ENCODE assay signal across 9 cellular contexts in the genomic region with DNA sequence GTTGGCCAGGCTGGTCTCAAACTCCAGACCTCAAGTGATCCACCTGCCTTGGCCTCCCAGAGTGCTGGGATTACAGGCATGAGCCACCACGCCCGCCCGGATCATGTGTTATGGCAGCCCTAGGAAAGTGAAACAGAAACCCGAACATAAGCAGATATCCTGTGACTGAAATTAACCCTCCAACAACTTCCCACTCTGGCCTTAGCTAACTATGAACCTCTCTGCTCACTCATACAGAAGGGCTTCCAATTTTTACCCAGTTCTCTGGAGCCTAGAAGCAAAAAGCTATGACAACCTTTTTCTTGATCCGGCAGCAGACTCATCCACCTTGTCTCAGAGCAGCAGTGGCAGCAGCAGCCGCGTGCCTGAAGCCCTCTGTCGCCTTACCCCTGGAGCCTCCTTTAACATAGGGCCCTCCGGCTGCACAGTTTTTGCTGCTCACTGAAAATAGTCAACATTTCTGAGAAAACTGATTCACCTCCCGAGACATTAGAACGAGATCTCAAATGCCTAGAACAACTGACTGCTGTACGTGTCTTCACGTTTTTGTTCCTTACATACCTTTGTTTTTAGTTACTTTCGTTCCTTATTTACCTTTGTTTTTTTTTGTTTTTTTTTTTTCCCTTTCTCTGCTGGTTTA. TPM values are rescaled to one million over a fixed set of nuclear protein-coding genes. Genes with fewer than 3 reads are reported as not detected.
A peak's percentile ranks its signal among the peaks of the same experiment; 100 is the strongest.
DNase-seq lines count a peak whose midpoint lies in the region; ATAC-seq and TF ChIP-seq lines count a peak whose summit lies in the region.
"Had no signal": no experiment of that assay in that cellular context is flagged by ENCODE, and none has a peak within 500 bp of the region (broad histone marks: within the 10 kb centered on the region; RNA-seq: fewer than 3 reads in every experiment).

No MANE protein-coding gene starts in this region.

- no peaks in the 10 kb centered on the region for H3K9me3 ChIP-seq in sigmoid colon

- DNase-seq in activated CD4-positive, alpha-beta T cell treated with anti-CD3 and anti-CD28 coated beads for 4 hours: peak; percentile 22 to 58
- peak; percentile 38 for DNase-seq in glomerular visceral epithelial cell (ENCODE audit: extremely low spot score)
- peak in 2 of 3 experiments; percentile 12 to 21 for DNase-seq in stimulated activated CD4-positive, alpha-beta T cell treated with anti-CD3 and anti-CD28 coated beads, TNF-alpha, amount 100 ng/mL, for 4 hours (ENCODE audit: low read depth in 3 of 3)
- no peak for DNase-seq in NCI-H1436 (lab: John Stamatoyannopoulos, UW)
- no peak for DNase-seq in sigmoid colon
- DNase-seq in DMS114 treated with DMSO at 0.1 percent for 48 hours (lab: John Stamatoyannopoulos, UW; ENCODE audit: unreplicated experiment): no peak
- no peak for DNase-seq in omental fat pad (ENCODE audit: low spot score)
- DNase-seq: mesenchymal stem cell had no signal

- peak; percentile 69 for ATAC-seq in HG02610 (IDR thresholded peaks at IDR 0.05; ENCODE audit: unreplicated experiment)
- ATAC-seq in omental fat pad (ENCODE audit: low FRiP score): no peak

- no peaks in the 10 kb centered on the region for H3K4me1 ChIP-seq in sigmoid colon

- H3K4me3 ChIP-seq in sigmoid colon: no peak overlapping the region

- intact Hi-C loops in sigmoid colon (cut with DNase I): no loop called here

- H3K36me3 ChIP-seq in sigmoid colon: no peaks in the 10 kb centered on the region

- no peak for TF ChIP-seq CTCF in sigmoid colon (IDR thresholded peaks at IDR 0.05)
- TF ChIP-seq CTCF in omental fat pad (IDR thresholded peaks at IDR 0.05): no peak

- H3K27me3 ChIP-seq in sigmoid colon: no peaks in the 10 kb centered on the region

- 64 to 65% methylated on average over 14 of the region's 14 CpGs for WGBS in sigmoid colon, 2 donors

- no peak for TF ChIP-seq EP300 in sigmoid colon (IDR thresholded peaks at IDR 0.05)

- TF ChIP-seq POLR2A in sigmoid colon (IDR thresholded peaks at IDR 0.05): no peak

- no peak overlapping the region for H3K27ac ChIP-seq in sigmoid colon

RNA-seq across cellular contexts. Expression of a gene that starts 9.3 kb away (rescaled TPM):
- total RNA-seq in sigmoid colon (100 to 1,000 TPM; 102 to 264 (median 159) TPM), omental fat pad (100 to 1,000 TPM in 2 of 4 donors, 10 to 100 TPM in 2; 73.1 to 158 (median 93.3) TPM)
- 100 to 1,000 TPM; 110 to 214 (median 180) TPM for polyA plus RNA-seq in sigmoid colon

RNA-seq across cellular contexts. Expression of a gene that starts 18.8 kb away (rescaled TPM):
- total RNA-seq in sigmoid colon: 10 to 100 TPM; 14.3 to 19.9 (median 14.8) TPM
- 10 to 100 TPM in 1 of 3 donors, 1 to 10 TPM in 2; 4.8 to 11.0 (median 6.2) TPM for polyA plus RNA-seq in sigmoid colon
- total RNA-seq in omental fat pad: 10 to 100 TPM; 12.6 to 22.7 (median 16.8) TPM

RNA-seq across cellular contexts. Expression of a gene that starts 55.7 kb away (rescaled TPM):
- total RNA-seq in sigmoid colon: 10 to 100 TPM in 3 of 4 donors, 1 to 10 TPM in 1; 3.5 to 17.8 (median 15.5) TPM
- 10 to 100 TPM in 1 of 3 donors, 1 to 10 TPM in 2; 2.3 to 10.2 (median 8.9) TPM for polyA plus RNA-seq in sigmoid colon
- 10 to 100 TPM; 15.4 to 32.0 (median 18.4) TPM for total RNA-seq in omental fat pad

Comparison
In these comparisons a context has a peak if more than half of its experiments do, and no peak if none do; other contexts are left out.
1. DNase-seq: peak in activated CD4-positive, alpha-beta T cell treated with anti-CD3 and anti-CD28 coated beads for 4 hours (2 of 2), glomerular visceral epithelial cell (single experiment) and stimulated activated CD4-positive, alpha-beta T cell treated with anti-CD3 and anti-CD28 coated beads, TNF-alpha, amount 100 ng/mL, for 4 hours (2 of 3); none in NCI-H1436 (single experiment), sigmoid colon (single experiment), DMS114 treated with DMSO at 0.1 percent for 48 hours (single experiment) and omental fat pad (single experiment).